ENCODE assay signal across 8 cellular contexts in the genomic region with DNA sequence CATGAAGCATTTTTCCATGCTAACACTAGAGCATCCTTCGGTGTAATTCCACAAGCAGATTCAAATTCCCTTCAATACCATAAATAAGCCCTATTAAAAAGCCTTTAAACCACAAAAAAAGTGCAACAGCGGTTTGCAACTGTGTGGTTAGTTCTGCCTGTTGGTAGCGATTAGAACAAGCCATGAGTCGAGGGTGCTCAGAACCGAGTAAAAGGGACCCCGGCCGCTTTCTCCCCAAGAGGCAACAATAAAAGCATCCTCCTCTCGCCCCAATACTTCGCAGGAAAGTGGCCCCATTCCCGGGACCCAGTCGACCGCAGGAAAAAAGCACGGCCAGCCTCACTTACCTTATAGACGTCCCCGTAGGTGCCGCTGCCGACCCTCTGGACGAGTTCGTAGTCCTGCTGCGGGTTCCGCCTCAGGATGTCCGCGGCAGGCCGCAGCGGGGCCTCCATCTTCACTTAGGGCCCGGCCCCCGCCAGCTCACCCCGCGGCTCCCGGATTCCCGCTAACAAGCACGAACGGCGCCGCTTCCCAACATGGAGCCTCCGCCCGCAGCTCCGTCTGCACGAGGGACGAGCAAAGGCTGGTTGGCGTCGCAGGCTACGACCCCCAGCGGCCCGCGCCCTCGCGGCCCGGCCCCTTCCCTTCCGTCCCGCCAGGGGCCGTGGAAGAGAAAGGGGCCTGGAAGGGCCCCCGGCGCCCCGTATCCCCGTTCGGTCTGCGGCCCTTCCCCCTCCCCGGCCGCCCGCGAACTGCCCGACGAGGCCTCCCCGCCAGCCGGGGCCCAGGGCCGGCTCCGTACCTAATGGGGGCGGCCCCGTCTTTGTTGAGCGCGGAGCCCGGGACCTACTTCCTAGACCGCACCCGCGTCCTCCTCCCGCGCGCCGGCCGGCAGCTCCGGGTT. TPM values are rescaled to one million over a fixed set of nuclear protein-coding genes. Genes with fewer than 3 reads are reported as not detected.
DNase-seq lines count a peak whose midpoint lies in the region; ATAC-seq and TF ChIP-seq lines count a peak whose summit lies in the region.

No MANE protein-coding gene starts in this region.

- H3K9me3 ChIP-seq in BE2C, result no peaks in the 10 kb centered on the region

- H3K4me3 ChIP-seq in BE2C (ENCODE audit: low read depth, low read length), result peak overlapping the region; percentile 81

- no peaks in the 10 kb centered on the region for H3K36me3 ChIP-seq in BE2C

- peaks cover 2% of the 10 kb centered on the region for H3K4me1 ChIP-seq in BE2C

- DNase-seq in BE2C (peak; percentile 62), NCI-H524 treated with DMSO at 0.1 percent for 48 hours (lab: John Stamatoyannopoulos, UW) (peak; percentile 22), head of caudate nucleus (peak in 41 of 42 donors; percentile 7 to 81 (median 59)), omental fat pad (ENCODE audit: low spot score) (peak; percentile 36), A172 (ENCODE audit: low spot score) (no peak)
- peak; percentile 25 for DNase-seq in activated naive CD4-positive, alpha-beta T cell treated with anti-CD3 and anti-CD28 coated beads, Interleukin-2, amount 50 U/mL, for 16 hours

- peak; percentile 3 for ATAC-seq in GM18520 (IDR thresholded peaks at IDR 0.05; ENCODE audit: unreplicated experiment)
- ATAC-seq in HG03060 (IDR thresholded peaks at IDR 0.05; ENCODE audit: low read depth, unreplicated experiment), result peak; percentile 11
- peak; percentile 63 for ATAC-seq in omental fat pad (ENCODE audit: low FRiP score)

- TF ChIP-seq CTCF in BE2C (IDR thresholded peaks at IDR 0.05; ENCODE audit: low read depth, low read length) (no peak), omental fat pad (IDR thresholded peaks at IDR 0.05) (no peak)

- no peaks in the 10 kb centered on the region for H3K27me3 ChIP-seq in BE2C

- intact Hi-C loops in head of caudate nucleus (cut with DNase I), result loop anchor here (2.0 to 10.0 kb wide), 3 partner anchors 190 to 417 kb away; partner anchors contain the start of gene VCPKMT

RNA-seq across cellular contexts. Expression of gene MAP4K5, which starts 0.5 kb away (rescaled TPM):
- polyA plus RNA-seq in BE2C (2012; ENCODE audit: insufficient read depth, insufficient read length, low read depth), result 19.2 TPM
- 100 to 1,000 TPM in 2 of 4 donors, 10 to 100 TPM in 2; 78.9 to 161 (median 101) TPM for total RNA-seq in omental fat pad
- 42.0 and 44.4 TPM in 2 replicates for total RNA-seq in A172 (2014; rRNA removed; shearing (Covaris generic))

RNA-seq across cellular contexts. Expression of gene ATL1, which starts 28.1 kb away (rescaled TPM):
- polyA plus RNA-seq in BE2C (2012; ENCODE audit: insufficient read depth, insufficient read length, low read depth), result 21.4 TPM
- 10 to 100 TPM in 1 of 4 donors, 1 to 10 TPM in 3; 3.6 to 11.3 (median 5.6) TPM for total RNA-seq in omental fat pad
- total RNA-seq in A172 (2014; rRNA removed; shearing (Covaris generic)), result 14.0 and 15.8 TPM in 2 replicates

Comparison
In these comparisons a context has a peak if more than half of its experiments do, and no peak if none do; other contexts are left out.
1. ATAC-seq: peak in every context shown above with its lines; median percentile 63 in omental fat pad; 11 in HG03060; 3 in GM18520.